In the genomic region with DNA sequence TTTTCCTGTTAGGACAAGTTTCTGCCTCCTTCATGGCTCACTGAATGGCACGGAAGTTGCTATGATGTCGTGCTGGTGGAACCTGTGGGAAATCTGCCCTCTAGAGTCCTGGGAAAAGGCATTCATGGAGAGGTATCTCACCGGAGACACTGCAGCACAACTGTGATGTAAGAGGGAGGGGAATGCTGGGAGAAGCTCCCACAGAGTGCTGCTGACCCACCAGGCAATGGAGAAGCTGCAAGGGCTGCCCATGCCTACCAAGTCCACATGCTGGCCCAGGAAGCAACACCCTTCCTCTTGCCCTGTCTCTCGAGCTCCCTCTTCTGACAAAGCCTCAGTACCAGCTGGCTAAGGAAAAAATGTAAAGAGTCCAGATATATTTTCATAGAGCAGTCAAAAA, we compare ENCODE assay signal across 11 cellular contexts. TPM values are rescaled to one million over a fixed set of nuclear protein-coding genes. Genes with fewer than 3 reads are reported as not detected.
DNase-seq lines count a peak whose midpoint lies in the region; ATAC-seq, FAIRE-seq and TF ChIP-seq lines count a peak whose summit lies in the region.
"Had no signal": no experiment of that assay in that cellular context is flagged by ENCODE, and none has a peak within 500 bp of the region (broad histone marks: within the 10 kb centered on the region; RNA-seq: fewer than 3 reads in every experiment).

No MANE protein-coding gene starts in this region.

- ATAC-seq in activated CD4-positive, alpha-beta T cell treated with anti-CD3 and anti-CD28 coated beads for 36 hours: no peak
- no peak for ATAC-seq in GM18498 (IDR thresholded peaks at IDR 0.05; ENCODE audit: unreplicated experiment)

- FAIRE-seq in RCC 7860 (lab: Jason Lieb, UNC): no peak

- no peak for DNase-seq in activated CD4-positive, alpha-beta T cell treated with anti-CD3 and anti-CD28 coated beads for 36 hours
- no peak for DNase-seq in activated CD4-positive, alpha-beta T cell treated with anti-CD3 and anti-CD28 coated beads, Interleukin-2, amount 50 U/mL, for 48 hours
- peak; percentile 73 for DNase-seq in RCC 7860 (ENCODE audit: low spot score)
- peak; percentile 56 for DNase-seq in epithelial cell of proximal tubule (ENCODE audit: low read depth)
- no peak for DNase-seq in progenitor cell of endocrine pancreas (ENCODE audit: low spot score, unreplicated experiment)
- DNase-seq in GM19238 (ENCODE audit: insufficient read length, low spot score): no peak
- DNase-seq in NOMO-1 (lab: John Stamatoyannopoulos, UW; ENCODE audit: unreplicated experiment in 2 of 2): no peak
- DNase-seq: activated gamma-delta T cell treated with Interleukin-2 at 50 U/mL for 16 hours had no signal

- POLR2A ChIA-PET in activated CD4-positive, alpha-beta T cell treated with anti-CD3 and anti-CD28 coated beads for 36 hours (lab: Charles Lee): no interaction called here

- intact Hi-C loops in activated CD4-positive, alpha-beta T cell treated with anti-CD3 and anti-CD28 coated beads for 36 hours (cut with DNase I, micrococcal nuclease): no loop called here

- H3K4me3 Mint-ChIP-seq in activated CD4-positive, alpha-beta T cell treated with anti-CD3 and anti-CD28 coated beads for 36 hours: no peak overlapping the region
- H3K4me3 Mint-ChIP-seq in progenitor cell of endocrine pancreas (ENCODE audit: low read depth): no peak overlapping the region

- TF ChIP-seq CTCF in epithelial cell of proximal tubule (conservative IDR thresholded peaks at IDR 0.05; ENCODE audit: low read depth, low read length): peak; percentile 57
- TF ChIP-seq CTCF in progenitor cell of endocrine pancreas (IDR thresholded peaks at IDR 0.05; ENCODE audit: unreplicated experiment): no peak

- no peak overlapping the region for H3K4me3 ChIP-seq in epithelial cell of proximal tubule (ENCODE audit: low read depth, low read length)
- H3K4me3 ChIP-seq: BLaER1, smooth muscle cell had no signal

- H3K27me3 Mint-ChIP-seq in activated CD4-positive, alpha-beta T cell treated with anti-CD3 and anti-CD28 coated beads for 36 hours: no peaks in the 10 kb centered on the region
- H3K27me3 Mint-ChIP-seq in progenitor cell of endocrine pancreas: no peaks in the 10 kb centered on the region

- H3K4me1 Mint-ChIP-seq in activated CD4-positive, alpha-beta T cell treated with anti-CD3 and anti-CD28 coated beads for 36 hours: peaks cover 3% of the 10 kb centered on the region
- H3K4me1 Mint-ChIP-seq in progenitor cell of endocrine pancreas (ENCODE audit: low read depth): peaks cover 14% of the 10 kb centered on the region

- peak overlapping the region; percentile 4 for H3K27ac Mint-ChIP-seq in activated CD4-positive, alpha-beta T cell treated with anti-CD3 and anti-CD28 coated beads for 36 hours
- peak overlapping the region; percentile 5 for H3K27ac Mint-ChIP-seq in progenitor cell of endocrine pancreas

- H3K36me3 Mint-ChIP-seq in activated CD4-positive, alpha-beta T cell treated with anti-CD3 and anti-CD28 coated beads for 36 hours (ENCODE audit: low read depth): peaks cover 58% of the 10 kb centered on the region
- peaks cover 51% of the 10 kb centered on the region for H3K36me3 Mint-ChIP-seq in progenitor cell of endocrine pancreas (ENCODE audit: insufficient read depth)

- no peaks in the 10 kb centered on the region for H3K9me3 Mint-ChIP-seq in activated CD4-positive, alpha-beta T cell treated with anti-CD3 and anti-CD28 coated beads for 36 hours (ENCODE audit: low read depth)
- no peaks in the 10 kb centered on the region for H3K9me3 Mint-ChIP-seq in progenitor cell of endocrine pancreas (ENCODE audit: low read depth)

- CTCF ChIA-PET in activated CD4-positive, alpha-beta T cell treated with anti-CD3 and anti-CD28 coated beads for 36 hours (lab: Charles Lee): interaction anchor here (0.6 to 1.4 kb wide), 3 partner anchors 43 to 344 kb away, joined by 3 read pairs; no protein-coding TSS in a partner anchor

RNA-seq across cellular contexts. Expression of a gene that starts 45.2 kb away (rescaled TPM):
- total RNA-seq in activated CD4-positive, alpha-beta T cell treated with anti-CD3 and anti-CD28 coated beads for 36 hours: not detected
- total RNA-seq in epithelial cell of proximal tubule (not detected in 2 replicates), progenitor cell of endocrine pancreas (0.38 TPM in 1 of 2 replicates, not detected in the other)
- total RNA-seq: smooth muscle cell had no signal

Comparison
In these comparisons a context has a peak if more than half of its experiments do, and no peak if none do; other contexts are left out.
1. DNase-seq: peak in RCC 7860 (single experiment) and epithelial cell of proximal tubule (single experiment); none in activated CD4-positive, alpha-beta T cell treated with anti-CD3 and anti-CD28 coated beads for 36 hours (single experiment), activated CD4-positive, alpha-beta T cell treated with anti-CD3 and anti-CD28 coated beads, Interleukin-2, amount 50 U/mL, for 48 hours (0 of 2), progenitor cell of endocrine pancreas (single experiment), GM19238 (single experiment) and NOMO-1 (0 of 2).